Comparison of ENCODE assay signal across 11 cellular contexts in genomic region chr19:1511989-1512338, GRCh38. TPM values are rescaled to one million over a fixed set of nuclear protein-coding genes. Genes with fewer than 3 reads are reported as not detected.
DNase-seq lines count a peak whose midpoint lies in the region; ATAC-seq and TF ChIP-seq lines count a peak whose summit lies in the region.
"Had no signal": no experiment of that assay in that cellular context is flagged by ENCODE, and none has a peak within 500 bp of the region (broad histone marks: within the 10 kb centered on the region; RNA-seq: fewer than 3 reads in every experiment).

No MANE protein-coding gene starts in this region.

- no peak for ATAC-seq in heart left ventricle
- ATAC-seq in left cardiac atrium: no peak
- no peak for ATAC-seq in HG03280 (IDR thresholded peaks at IDR 0.05; ENCODE audit: unreplicated experiment)

- H3K27ac Mint-ChIP-seq in activated CD4-positive, alpha-beta memory T cell treated with anti-CD3 and anti-CD28 coated beads, Interleukin-2, amount 10 ng/mL, durations not matched to agents 7 days and 5 days: no peak overlapping the region
- H3K27ac Mint-ChIP-seq in neural progenitor cell: no peak overlapping the region

- POLR2A ChIA-PET in activated CD4-positive, alpha-beta memory T cell treated with anti-CD3 and anti-CD28 coated beads, Interleukin-2, amount 10 ng/mL, durations not matched to agents 7 days and 5 days (lab: Charles Lee): no interaction called here

- H3K36me3 ChIP-seq in heart left ventricle (peaks cover 0 to 6% (median 0%) of the 10 kb centered on the region in 9 donors), uterus (no peaks in the 10 kb centered on the region), neural progenitor cell (no peaks in the 10 kb centered on the region)
- H3K36me3 ChIP-seq: transverse colon had no signal

- H3K4me1 ChIP-seq in heart left ventricle (peaks cover 0 to 56% (median 15%) of the 10 kb centered on the region in 12 donors), uterus (no peaks in the 10 kb centered on the region), neural progenitor cell (peaks cover 13% of the 10 kb centered on the region)

- TF ChIP-seq POLR2A in heart left ventricle (IDR thresholded peaks at IDR 0.05): no peak
- TF ChIP-seq POLR2A in uterus (IDR thresholded peaks at IDR 0.05): no peak

- no peak overlapping the region for H3K4me2 ChIP-seq in neural progenitor cell

- H3K27me3 Mint-ChIP-seq in activated CD4-positive, alpha-beta memory T cell treated with anti-CD3 and anti-CD28 coated beads, Interleukin-2, amount 10 ng/mL, durations not matched to agents 7 days and 5 days: peaks cover 13% of the 10 kb centered on the region
- H3K27me3 Mint-ChIP-seq in neural progenitor cell (ENCODE audit: insufficient read depth, low read depth): peaks cover 29% of the 10 kb centered on the region

- intact Hi-C loops in heart left ventricle (cut with DNase I) (loop anchor here in 2 of 10 donors (5.0 to 10.0 kb wide), 2 partner anchors 65 to 237 kb away; partner anchors contain the start of gene FAM174C (in 1 of the 2)), left cardiac atrium (cut with DNase I) (no loop called here), uterus (cut with DNase I; ENCODE audit: low total_unique reads) (no loop called here)

- WGBS in heart left ventricle, 4 donors: 23 to 25% (median 23%) methylated on average over 2 to 5 of the region's 5 CpGs

- peaks cover 3% of the 10 kb centered on the region for H4K20me1 ChIP-seq in neural progenitor cell (ENCODE audit: low read depth)

- H3K9ac ChIP-seq in neural progenitor cell: no peak overlapping the region

- CTCF ChIA-PET in activated CD4-positive, alpha-beta memory T cell treated with anti-CD3 and anti-CD28 coated beads, Interleukin-2, amount 10 ng/mL, durations not matched to agents 7 days and 5 days (lab: Charles Lee): no interaction called here

- H2AFZ ChIP-seq in neural progenitor cell (replicated peaks): no peak overlapping the region

- H3K36me3 Mint-ChIP-seq in activated CD4-positive, alpha-beta memory T cell treated with anti-CD3 and anti-CD28 coated beads, Interleukin-2, amount 10 ng/mL, durations not matched to agents 7 days and 5 days (ENCODE audit: low read depth): no peaks in the 10 kb centered on the region
- H3K36me3 Mint-ChIP-seq in neural progenitor cell: no peaks in the 10 kb centered on the region

- peak overlapping the region in 10 of 12 donors; percentile 51 to 83 (median 62) for H3K4me3 ChIP-seq in heart left ventricle
- H3K4me3 ChIP-seq in foreskin fibroblast (ENCODE audit: low read depth in 1 of 2, low read length in 2 of 2): peak overlapping the region; percentile 78 to 88
- H3K4me3 ChIP-seq in uterus: peak overlapping the region in 1 of 2 donors; percentile 52
- H3K4me3 ChIP-seq in neural progenitor cell: no peak overlapping the region

- H3K27ac ChIP-seq in heart left ventricle: peak overlapping the region in 9 of 12 donors; percentile 84 to 97 (median 90)
- H3K27ac ChIP-seq in uterus: peak overlapping the region; percentile 91
- no peak overlapping the region for H3K27ac ChIP-seq in neural progenitor cell

- peaks cover 38% of the 10 kb centered on the region for H3F3A ChIP-seq in neural progenitor cell (ENCODE audit: low read depth)

- H3K27me3 ChIP-seq in heart left ventricle (peaks cover 0 to 35% (median 5%) of the 10 kb centered on the region in 9 donors), uterus (no peaks in the 10 kb centered on the region), neural progenitor cell (peaks cover 73% of the 10 kb centered on the region)

- peaks cover 18% of the 10 kb centered on the region for H3K4me1 Mint-ChIP-seq in activated CD4-positive, alpha-beta memory T cell treated with anti-CD3 and anti-CD28 coated beads, Interleukin-2, amount 10 ng/mL, durations not matched to agents 7 days and 5 days
- H3K4me1 Mint-ChIP-seq in neural progenitor cell: peaks cover 15% of the 10 kb centered on the region

- TF ChIP-seq CTCF in heart left ventricle (IDR thresholded peaks at IDR 0.05) (no peak), foreskin fibroblast (IDR thresholded peaks at IDR 0.05; ENCODE audit: low read depth, low read length) (no peak), uterus (IDR thresholded peaks at IDR 0.05) (no peak), neural progenitor cell (IDR thresholded peaks at IDR 0.05) (no peak)

- DNase-seq in heart left ventricle (no peak), left cardiac atrium (no peak), foreskin fibroblast (no peak), uterus (no peak), NCI-H345 treated with DMSO at 0.1 percent for 48 hours (lab: John Stamatoyannopoulos, UW; ENCODE audit: unreplicated experiment) (no peak), neural progenitor cell (ENCODE audit: low spot score) (no peak)
- no peak for DNase-seq in activated CD4-positive, alpha-beta memory T cell treated with anti-CD3 and anti-CD28 coated beads, Interleukin-2, amount 10 ng/mL, durations not matched to agents 7 days and 5 days
- DNase-seq: activated CD4-positive, alpha-beta T cell treated with anti-CD3 and anti-CD28 coated beads for 4 hours; NCI-H510A; transverse colon had no signal

- H3K9me3 ChIP-seq in heart left ventricle (peaks cover 0 to 6% (median 0%) of the 10 kb centered on the region in 12 donors), uterus (no peaks in the 10 kb centered on the region), neural progenitor cell (ENCODE audit: low read depth) (no peaks in the 10 kb centered on the region)
- H3K9me3 ChIP-seq: transverse colon had no signal

- no peaks in the 10 kb centered on the region for H3K79me2 ChIP-seq in neural progenitor cell (ENCODE audit: low read depth)

- peak overlapping the region; percentile 66 for H3K4me3 Mint-ChIP-seq in activated CD4-positive, alpha-beta memory T cell treated with anti-CD3 and anti-CD28 coated beads, Interleukin-2, amount 10 ng/mL, durations not matched to agents 7 days and 5 days
- H3K4me3 Mint-ChIP-seq in neural progenitor cell: no peak overlapping the region

- no peaks in the 10 kb centered on the region for H3K9me3 Mint-ChIP-seq in activated CD4-positive, alpha-beta memory T cell treated with anti-CD3 and anti-CD28 coated beads, Interleukin-2, amount 10 ng/mL, durations not matched to agents 7 days and 5 days
- H3K9me3 Mint-ChIP-seq in neural progenitor cell: no peaks in the 10 kb centered on the region

RNA-seq across cellular contexts. Expression of gene ADAMTSL5, which starts 0.9 kb away (rescaled TPM):
- total RNA-seq in heart left ventricle (10 to 100 TPM; 24.4 to 53.6 (median 33.9) TPM), left cardiac atrium (10 to 100 TPM; 18.9 to 25.0 TPM), uterus (10 to 100 TPM in 3 of 4 donors, 1 to 10 TPM in 1; 3.5 to 39.4 (median 12.6) TPM), neural progenitor cell (ENCODE audit: low replicate concordance) (0.12 and 0.13 TPM in 2 replicates)
- polyA plus RNA-seq in heart left ventricle: 10 to 100 TPM; 20.8 to 25.5 TPM
- total RNA-seq in activated CD4-positive, alpha-beta memory T cell treated with anti-CD3 and anti-CD28 coated beads, Interleukin-2, amount 10 ng/mL, durations not matched to agents 7 days and 5 days: 1 to 10 TPM; 2.9 to 3.5 TPM

RNA-seq across cellular contexts. Expression of gene PLK5, which starts 11.9 kb away (rescaled TPM):
- total RNA-seq in heart left ventricle (under 1 TPM in 1 of 9 donors, not detected in 8; 0.17 TPM), left cardiac atrium (not detected), uterus (1 to 10 TPM in 1 of 4 donors, under 1 TPM in 1, not detected in 2; 0.21 to 2.7 TPM), neural progenitor cell (ENCODE audit: low replicate concordance) (0.81 TPM in 1 of 2 replicates, not detected in the other)
- polyA plus RNA-seq in heart left ventricle: under 1 TPM in 1 of 2 donors, not detected in 1; 0.30 TPM
- total RNA-seq in activated CD4-positive, alpha-beta memory T cell treated with anti-CD3 and anti-CD28 coated beads, Interleukin-2, amount 10 ng/mL, durations not matched to agents 7 days and 5 days: not detected
- total RNA-seq: transverse colon had no signal

RNA-seq across cellular contexts. Expression of gene REEP6, which starts 21.0 kb away (rescaled TPM):
- total RNA-seq in heart left ventricle: 1 to 10 TPM; 1.9 to 6.0 (median 3.5) TPM
- polyA plus RNA-seq in heart left ventricle: 1 to 10 TPM; 3.6 to 4.1 TPM
- 1 to 10 TPM; 2.2 to 2.3 TPM for total RNA-seq in left cardiac atrium
- 1 to 10 TPM; 1.1 to 1.6 TPM for total RNA-seq in activated CD4-positive, alpha-beta memory T cell treated with anti-CD3 and anti-CD28 coated beads, Interleukin-2, amount 10 ng/mL, durations not matched to agents 7 days and 5 days
- 1 to 10 TPM in 1 of 4 donors, under 1 TPM in 2, not detected in 1; 0.76 to 3.0 (median 0.77) TPM for total RNA-seq in uterus
- 4.8 and 13.0 TPM in 2 replicates for total RNA-seq in neural progenitor cell (ENCODE audit: low replicate concordance)

RNA-seq across cellular contexts. Expression of gene PCSK4, which starts 21.8 kb away (rescaled TPM):
- 1 to 10 TPM in 6 of 9 donors, under 1 TPM in 3; 0.31 to 1.9 (median 1.7) TPM for total RNA-seq in heart left ventricle
- under 1 TPM; 0.83 to 0.91 TPM for polyA plus RNA-seq in heart left ventricle
- total RNA-seq in left cardiac atrium: 1 to 10 TPM in 1 of 2 donors, under 1 TPM in 1; 0.89 to 1.6 TPM
- 1 to 10 TPM; 2.5 to 3.6 TPM for total RNA-seq in activated CD4-positive, alpha-beta memory T cell treated with anti-CD3 and anti-CD28 coated beads, Interleukin-2, amount 10 ng/mL, durations not matched to agents 7 days and 5 days
- total RNA-seq in uterus: 1 to 10 TPM in 2 of 4 donors, under 1 TPM in 1, not detected in 1; under 0.01 to 6.4 (median 4.6) TPM
- total RNA-seq in neural progenitor cell (ENCODE audit: low replicate concordance): 3.6 and 12.5 TPM in 2 replicates

RNA-seq across cellular contexts. Expression of gene C19orf25, which starts 32.9 kb away (rescaled TPM):
- total RNA-seq in heart left ventricle (10 to 100 TPM in 8 of 9 donors, 1 to 10 TPM in 1; 9.4 to 29.2 (median 15.7) TPM), left cardiac atrium (10 to 100 TPM; 16.1 to 18.9 TPM), uterus (10 to 100 TPM; 17.7 to 32.9 (median 28.9) TPM), neural progenitor cell (ENCODE audit: low replicate concordance) (14.4 and 40.4 TPM in 2 replicates)
- polyA plus RNA-seq in heart left ventricle: 10 to 100 TPM; 27.6 to 27.8 TPM
- total RNA-seq in activated CD4-positive, alpha-beta memory T cell treated with anti-CD3 and anti-CD28 coated beads, Interleukin-2, amount 10 ng/mL, durations not matched to agents 7 days and 5 days: 10 to 100 TPM; 38.4 to 38.5 TPM
